In genomic region chr11:19868281-19868821, GRCh38 we compare ENCODE assay signal across 11 cellular contexts.
DNase-seq lines count a peak whose midpoint lies in the region; ATAC-seq and TF ChIP-seq lines count a peak whose summit lies in the region.
"Had no signal": no experiment of that assay in that cellular context is flagged by ENCODE, and none has a peak within 500 bp of the region (broad histone marks: within the 10 kb centered on the region; RNA-seq: fewer than 3 reads in every experiment).

No MANE protein-coding gene starts in this region.

- H3K4me3 ChIP-seq in epithelial cell of esophagus (ENCODE audit: low read length) = no peak overlapping the region
- H3K4me3 ChIP-seq: tibial artery had no signal

- no peak overlapping the region for H3K27ac Mint-ChIP-seq in naive thymus-derived CD8-positive, alpha-beta T cell
- H3K27ac Mint-ChIP-seq: T-helper 17 cell had no signal

- H3K4me3 Mint-ChIP-seq in naive thymus-derived CD8-positive, alpha-beta T cell = no peak overlapping the region
- H3K4me3 Mint-ChIP-seq: T-helper 17 cell had no signal

- ATAC-seq in naive thymus-derived CD8-positive, alpha-beta T cell = no peak
- no peak for ATAC-seq in GM18519 (IDR thresholded peaks at IDR 0.05; ENCODE audit: low FRiP score, unreplicated experiment)
- ATAC-seq: T-helper 17 cell had no signal

- no peaks in the 10 kb centered on the region for H3K36me3 Mint-ChIP-seq in naive thymus-derived CD8-positive, alpha-beta T cell

- H3K4me1 Mint-ChIP-seq in naive thymus-derived CD8-positive, alpha-beta T cell = no peaks in the 10 kb centered on the region
- H3K4me1 Mint-ChIP-seq: T-helper 17 cell had no signal

- peak; percentile 93 for DNase-seq in EH (ENCODE audit: low read depth)
- peak; percentile 56 for DNase-seq in NCI-H2171 treated with DMSO at 0.1 percent for 48 hours (lab: John Stamatoyannopoulos, UW)
- DNase-seq in epithelial cell of esophagus (ENCODE audit: low read depth) = peak; percentile 70
- peak; percentile 55 for DNase-seq in non-pigmented ciliary epithelial cell (ENCODE audit: low read depth)
- DNase-seq in naive thymus-derived CD8-positive, alpha-beta T cell = no peak
- no peak for DNase-seq in effector CD8-positive, alpha-beta T cell (lab: John Stamatoyannopoulos, UW)
- no peak for DNase-seq in ecto neural progenitor cell (ENCODE audit: low spot score)
- DNase-seq: activated naive CD4-positive, alpha-beta T cell treated with Interleukin-2 at 50 U/mL for 16 hours; T-helper 17 cell had no signal

- no peak for TF ChIP-seq CTCF in epithelial cell of esophagus (IDR thresholded peaks at IDR 0.05; ENCODE audit: insufficient read depth, low read depth, low read length, missing control alignments)

- H3K27me3 Mint-ChIP-seq in naive thymus-derived CD8-positive, alpha-beta T cell = peaks cover 0 to 11% (median 3%) of the 10 kb centered on the region in 5 donors

- POLR2A ChIA-PET in naive thymus-derived CD8-positive, alpha-beta T cell (lab: Charles Lee) = no interaction called here

- peaks cover 0 to 2% (median 0%) of the 10 kb centered on the region in 9 donors for H3K9me3 Mint-ChIP-seq in naive thymus-derived CD8-positive, alpha-beta T cell

Comparison
In these comparisons a context has a peak if more than half of its experiments do, and no peak if none do; other contexts are left out.
1. DNase-seq: peak in EH (single experiment), NCI-H2171 treated with DMSO at 0.1 percent for 48 hours (single experiment), epithelial cell of esophagus (single experiment) and non-pigmented ciliary epithelial cell (single experiment); none in naive thymus-derived CD8-positive, alpha-beta T cell (0 of 10), effector CD8-positive, alpha-beta T cell (single experiment) and ecto neural progenitor cell (single experiment).